Comparison of ENCODE assay signal across 8 cellular contexts in the genomic region with DNA sequence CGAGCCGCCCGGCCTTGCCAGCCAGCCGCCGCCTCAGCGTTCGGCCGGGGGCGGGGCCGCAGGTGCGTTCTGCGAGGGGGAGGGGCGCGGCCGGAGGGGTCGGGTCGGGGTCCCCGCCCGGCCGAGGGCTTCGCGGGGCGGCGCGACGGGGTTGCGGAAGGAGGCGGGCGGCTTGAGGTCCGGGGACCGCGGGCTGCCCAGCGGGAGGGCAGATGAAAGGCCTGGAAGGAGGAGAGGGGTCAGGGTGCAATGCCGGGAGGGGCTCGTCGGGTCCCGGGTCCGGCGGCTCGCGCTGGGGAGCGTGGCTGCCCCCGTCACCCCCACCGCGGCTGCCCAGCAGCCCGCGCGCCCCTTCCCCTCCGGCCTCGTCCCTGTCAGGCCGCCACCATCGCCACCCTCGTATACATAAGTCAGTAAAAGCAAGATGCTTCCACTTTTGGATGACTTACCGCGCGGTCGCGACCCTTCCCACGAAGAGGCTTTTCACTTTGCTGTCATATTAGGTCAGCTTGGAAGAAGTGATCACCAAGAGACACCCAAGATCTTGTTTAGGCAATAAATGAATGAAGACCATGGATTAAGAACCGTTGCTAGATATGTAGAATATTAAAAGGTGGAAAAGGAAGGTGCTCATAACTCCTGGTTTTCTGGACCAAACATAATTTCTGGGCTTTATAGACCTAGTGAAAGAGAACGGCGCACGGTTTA. TPM values are rescaled to one million over a fixed set of nuclear protein-coding genes. Genes with fewer than 3 reads are reported as not detected.
A peak's percentile ranks its signal among the peaks of the same experiment; 100 is the strongest.
DNase-seq lines count a peak whose midpoint lies in the region; ATAC-seq and TF ChIP-seq lines count a peak whose summit lies in the region.

No MANE protein-coding gene starts in this region.

- H3K27me3 ChIP-seq in esophagus muscularis mucosa (no peaks in the 10 kb centered on the region), neutrophil (no peaks in the 10 kb centered on the region)

- H3K27me3 Mint-ChIP-seq in T-helper 17 cell: no peaks in the 10 kb centered on the region

- H3K36me3 ChIP-seq in esophagus muscularis mucosa (no peaks in the 10 kb centered on the region), neutrophil (no peaks in the 10 kb centered on the region)

- TF ChIP-seq CTCF in esophagus muscularis mucosa (IDR thresholded peaks at IDR 0.05) (no peak), neutrophil (IDR thresholded peaks at IDR 0.05) (no peak)

- H3K4me3 ChIP-seq in esophagus muscularis mucosa (peak overlapping the region; percentile 74 to 94 (median 82)), neutrophil (ENCODE audit: low read depth in 1 of 2, low read length in 1 of 2) (peak overlapping the region; percentile 97 to 99)

- H3K9me3 ChIP-seq in T-helper 17 cell (ENCODE audit: control insufficient read depth, low read length, poor library complexity, severe bottlenecking) (no peaks in the 10 kb centered on the region), esophagus muscularis mucosa (no peaks in the 10 kb centered on the region), neutrophil (no peaks in the 10 kb centered on the region)

- DNase-seq in activated CD4-positive, alpha-beta T cell treated with anti-CD3 and anti-CD28 coated beads for 48 hours: peak; percentile 32
- DNase-seq in activated CD4-positive, alpha-beta T cell treated with anti-CD3 and anti-CD28 coated beads, Interleukin-2, amount 50 U/mL, for 1 hour: no peak
- no peak for DNase-seq in T-helper 17 cell
- DNase-seq in esophagus muscularis mucosa (ENCODE audit: extremely low spot score): no peak
- no peak for DNase-seq in NCI-H146 (lab: John Stamatoyannopoulos, UW)

- under 1% methylated on average over 15 of the region's 63 CpGs for WGBS in esophagus muscularis mucosa

- H3K4me1 ChIP-seq in esophagus muscularis mucosa (peaks cover 5 to 21% (median 17%) of the 10 kb centered on the region in 4 donors), neutrophil (ENCODE audit: control insufficient read depth in 1 of 2, insufficient read depth in 1 of 2, low read depth in 1 of 2, low read length in 1 of 2) (peaks cover 27 to 30% of the 10 kb centered on the region in 2 experiments)

- H3K27ac ChIP-seq in esophagus muscularis mucosa (replicated peaks in 1 of 4) (peak overlapping the region; percentile 94 to 98 (median 98)), neutrophil (peak overlapping the region; percentile 100)

- H3K36me3 Mint-ChIP-seq in T-helper 17 cell (ENCODE audit: low read depth): peaks cover 8% of the 10 kb centered on the region

- intact Hi-C loops in esophagus muscularis mucosa (cut with DNase I): no loop called here

- H3K4me1 Mint-ChIP-seq in T-helper 17 cell: peaks cover 20% of the 10 kb centered on the region

- no peak for TF ChIP-seq EP300 in esophagus muscularis mucosa (IDR thresholded peaks at IDR 0.05)

- H3K4me3 Mint-ChIP-seq in T-helper 17 cell: peak overlapping the region; percentile 99

- H3K27ac Mint-ChIP-seq in T-helper 17 cell: peak overlapping the region; percentile 99

- no peak for TF ChIP-seq POLR2A in esophagus muscularis mucosa (IDR thresholded peaks at IDR 0.05; ENCODE audit: low read depth)

- ATAC-seq in HG03039 (IDR thresholded peaks at IDR 0.05; ENCODE audit: unreplicated experiment): peak; percentile 16
- no peak for ATAC-seq in T-helper 17 cell
- no peak for ATAC-seq in GM18861 (IDR thresholded peaks at IDR 0.05; ENCODE audit: unreplicated experiment)

RNA-seq across cellular contexts. Expression of a gene that starts 0.6 kb away (rescaled TPM):
- total RNA-seq in T-helper 17 cell (10 to 100 TPM; 78.7 to 83.3 TPM), esophagus muscularis mucosa (10 to 100 TPM; 35.3 to 64.1 (median 51.1) TPM)
